Comparison of ENCODE assay signal across 17 cellular contexts in the genomic region with DNA sequence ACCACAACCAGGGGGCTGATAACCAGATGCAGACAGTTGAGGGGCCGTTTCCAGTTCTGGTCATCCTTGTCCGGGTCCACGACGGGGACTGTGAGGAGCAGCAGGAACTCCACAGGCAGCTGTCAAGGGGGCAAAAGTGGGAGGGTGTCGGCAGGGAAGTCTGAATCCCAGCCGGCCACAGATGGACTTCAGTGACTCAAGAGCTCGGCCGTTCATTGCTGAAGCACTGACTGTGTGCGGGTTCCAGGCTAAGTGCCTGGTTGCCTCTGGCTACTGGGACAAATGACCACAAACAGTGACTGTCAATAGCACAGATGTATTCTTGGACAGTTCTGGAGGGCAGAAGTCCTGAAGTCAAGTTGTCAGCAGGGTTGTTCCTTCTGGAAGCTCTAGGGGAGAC. TPM values are rescaled to one million over a fixed set of nuclear protein-coding genes. Genes with fewer than 3 reads are reported as not detected.
A peak's percentile ranks its signal among the peaks of the same experiment; 100 is the strongest.
DNase-seq lines count a peak whose midpoint lies in the region; ATAC-seq and TF ChIP-seq lines count a peak whose summit lies in the region.
"Had no signal": no experiment of that assay in that cellular context is flagged by ENCODE, and none has a peak within 500 bp of the region (broad histone marks: within the 10 kb centered on the region; RNA-seq: fewer than 3 reads in every experiment).

No MANE protein-coding gene starts in this region.

- H2BK12ac ChIP-seq in H9 (ENCODE audit: insufficient read length, low read depth, low read length) = no peak overlapping the region

- H3K27ac ChIP-seq in H9 (ENCODE audit: insufficient read length, low read depth, low read length) = no peak overlapping the region
- H3K27ac ChIP-seq: 22Rv1, A549, C4-2B had no signal

- no peak overlapping the region for H3K18ac ChIP-seq in H9 (ENCODE audit: insufficient read length, low read depth, low read length)

- no peak overlapping the region for H4K5ac ChIP-seq in H9 (ENCODE audit: insufficient read length, low read depth, low read length)

- H2BK20ac ChIP-seq in H9 (ENCODE audit: low read depth, low read length, poor library complexity, severe bottlenecking) = no peak overlapping the region

- H3K4me1 ChIP-seq in H9 (ENCODE audit: insufficient read depth, low read length) = no peaks in the 10 kb centered on the region
- H3K4me1 ChIP-seq: HAP-1 had no signal

- H2AK5ac ChIP-seq in H9 (ENCODE audit: insufficient read length, low read length) = no peak overlapping the region

- no peak overlapping the region for H4K91ac ChIP-seq in H9 (ENCODE audit: insufficient read length, low read depth, low read length)

- no peaks in the 10 kb centered on the region for H3K79me1 ChIP-seq in H9 (ENCODE audit: insufficient read depth, low read depth, low read length, poor library complexity, severe bottlenecking)

- no peaks in the 10 kb centered on the region for H4K20me1 ChIP-seq in H9 (ENCODE audit: control insufficient read depth, insufficient read depth, insufficient read length)

- no peaks in the 10 kb centered on the region for H3K79me2 ChIP-seq in H9 (ENCODE audit: insufficient read depth, low read length)

- no peak overlapping the region for H3K14ac ChIP-seq in H9 (ENCODE audit: insufficient read depth, low read length)

- no peaks in the 10 kb centered on the region for H3K9me3 ChIP-seq in H9 (ENCODE audit: control insufficient read depth, low read depth, low read length)
- H3K9me3 ChIP-seq: A549, HAP-1 had no signal

- H3K4me3 Mint-ChIP-seq in activated naive CD8-positive, alpha-beta T cell treated with anti-CD3 and anti-CD28 coated beads for 36 hours = no peak overlapping the region
- H3K4me3 Mint-ChIP-seq in activated naive CD8-positive, alpha-beta T cell treated with anti-CD3 and anti-CD28 coated beads, Interleukin-2, amount 50 U/mL, for 24 hours = no peak overlapping the region
- H3K4me3 Mint-ChIP-seq in H9 = no peak overlapping the region
- H3K4me3 Mint-ChIP-seq: CD8-positive, alpha-beta T cell had no signal

- no peak overlapping the region for H3K4me2 ChIP-seq in H9 (ENCODE audit: insufficient read depth, insufficient read length, low read length)
- H3K4me2 ChIP-seq: A549 had no signal

- H3K9ac ChIP-seq in H9 (ENCODE audit: extremely low read depth, insufficient read length, low read length) = no peak overlapping the region

- intact Hi-C loops in left ventricle myocardium superior (cut with micrococcal nuclease) = loop anchor here (10.0 kb wide), 1 partner anchor 109 kb away; a partner anchor contains a TSS

- no peak overlapping the region for H3K56ac ChIP-seq in H9 (ENCODE audit: insufficient read length, low read depth, low read length)

- no peak overlapping the region for H3K4ac ChIP-seq in H9 (ENCODE audit: low read depth, low read length)

- no peak overlapping the region for H3K23ac ChIP-seq in H9 (ENCODE audit: insufficient read length, low read depth, low read length)

- H3K9me3 Mint-ChIP-seq in activated naive CD8-positive, alpha-beta T cell treated with anti-CD3 and anti-CD28 coated beads for 36 hours = no peaks in the 10 kb centered on the region
- no peaks in the 10 kb centered on the region for H3K9me3 Mint-ChIP-seq in activated naive CD8-positive, alpha-beta T cell treated with anti-CD3 and anti-CD28 coated beads, Interleukin-2, amount 50 U/mL, for 24 hours
- H3K9me3 Mint-ChIP-seq in H9 = peaks cover 4 to 7% of the 10 kb centered on the region in 2 experiments; a peak in 3 of 5 replicates
- no peaks in the 10 kb centered on the region for H3K9me3 Mint-ChIP-seq in activated naive CD4-positive, alpha-beta T cell treated with anti-CD3 and anti-CD28 coated beads, Interleukin-2, amount 50 U/mL, for 72 hours
- H3K9me3 Mint-ChIP-seq: CD8-positive, alpha-beta T cell had no signal

- no CpG with 5 or more reads among the region's 9 CpGs for WGBS in H9 (ENCODE audit: extremely low coverage, insufficient read length, low lambda C conversion rate)

- no peak overlapping the region for H2AFZ ChIP-seq in H9 (ENCODE audit: low read length)

- H3K27ac Mint-ChIP-seq in activated naive CD8-positive, alpha-beta T cell treated with anti-CD3 and anti-CD28 coated beads for 36 hours = peak overlapping the region; percentile 51
- no peak overlapping the region for H3K27ac Mint-ChIP-seq in activated naive CD8-positive, alpha-beta T cell treated with anti-CD3 and anti-CD28 coated beads, Interleukin-2, amount 50 U/mL, for 24 hours
- H3K27ac Mint-ChIP-seq in H9 = peak overlapping the region in 1 of 3 experiments; percentile 82; a peak in 3 of 7 replicates
- H3K27ac Mint-ChIP-seq in activated naive CD4-positive, alpha-beta T cell treated with anti-CD3 and anti-CD28 coated beads, Interleukin-2, amount 50 U/mL, for 72 hours = peak overlapping the region in 1 of 2 donors; percentile 37
- H3K27ac Mint-ChIP-seq: CD8-positive, alpha-beta T cell had no signal

- no peaks in the 10 kb centered on the region for H3K27me3 Mint-ChIP-seq in activated naive CD8-positive, alpha-beta T cell treated with anti-CD3 and anti-CD28 coated beads for 36 hours
- no peaks in the 10 kb centered on the region for H3K27me3 Mint-ChIP-seq in activated naive CD8-positive, alpha-beta T cell treated with anti-CD3 and anti-CD28 coated beads, Interleukin-2, amount 50 U/mL, for 24 hours
- H3K27me3 Mint-ChIP-seq in H9 (ENCODE audit: low read depth) = no peaks in the 10 kb centered on the region

- H3K23me2 ChIP-seq in H9 (ENCODE audit: insufficient read length, low read depth, low read length, poor library complexity, severe bottlenecking) = no peaks in the 10 kb centered on the region

- no peaks in the 10 kb centered on the region for H3K27me3 ChIP-seq in H9 (ENCODE audit: insufficient read depth, low read length)

- H3K4me1 Mint-ChIP-seq in activated naive CD8-positive, alpha-beta T cell treated with anti-CD3 and anti-CD28 coated beads for 36 hours = no peaks in the 10 kb centered on the region
- H3K4me1 Mint-ChIP-seq in activated naive CD8-positive, alpha-beta T cell treated with anti-CD3 and anti-CD28 coated beads, Interleukin-2, amount 50 U/mL, for 24 hours = no peaks in the 10 kb centered on the region
- H3K4me1 Mint-ChIP-seq in H9 = peaks cover 3 to 5% of the 10 kb centered on the region in 2 experiments; a peak in 2 of 4 replicates

- no peak for TF ChIP-seq CTCF in H9 (conservative IDR thresholded peaks at IDR 0.05)

- no peak for DNase-seq in activated naive CD8-positive, alpha-beta T cell treated with anti-CD3 and anti-CD28 coated beads for 36 hours
- DNase-seq in activated naive CD8-positive, alpha-beta T cell treated with anti-CD3 and anti-CD28 coated beads, Interleukin-2, amount 50 U/mL, for 24 hours = no peak
- DNase-seq in H9 (peak; percentile 26), left ventricle myocardium superior (no peak), myocyte (ENCODE audit: low read depth) (peak; percentile 29), CD1c-positive myeloid dendritic cell (ENCODE audit: extremely low spot score) (no peak), NCI-H748 treated with DMSO at 0.1 percent for 48 hours (lab: John Stamatoyannopoulos, UW) (no peak)
- DNase-seq in activated naive CD4-positive, alpha-beta T cell treated with anti-CD3 and anti-CD28 coated beads, Interleukin-2, amount 50 U/mL, for 72 hours (ENCODE audit: low spot score in 2 of 2) = no peak
- DNase-seq: AML-193; Calu3; CD8-positive, alpha-beta T cell; DMS79 treated with DMSO at 0.1 percent for 48 hours; GF-D8 had no signal

- H3T11ph ChIP-seq in H9 (ENCODE audit: low read length) = no peak overlapping the region

- no peak overlapping the region for H2BK120ac ChIP-seq in H9 (ENCODE audit: low read depth, low read length, poor library complexity, severe bottlenecking)

- H2BK5ac ChIP-seq in H9 (ENCODE audit: insufficient read length, low read length) = no peak overlapping the region

- ATAC-seq in activated naive CD8-positive, alpha-beta T cell treated with anti-CD3 and anti-CD28 coated beads, Interleukin-2, amount 50 U/mL, for 24 hours = no peak
- ATAC-seq in left ventricle myocardium superior = peak; percentile 51
- no peak for ATAC-seq in activated naive CD4-positive, alpha-beta T cell treated with anti-CD3 and anti-CD28 coated beads, Interleukin-2, amount 50 U/mL, for 72 hours
- ATAC-seq: A549; CD8-positive, alpha-beta T cell had no signal

- H3K36me3 Mint-ChIP-seq in activated naive CD8-positive, alpha-beta T cell treated with anti-CD3 and anti-CD28 coated beads for 36 hours = peaks cover 32% of the 10 kb centered on the region
- H3K36me3 Mint-ChIP-seq in activated naive CD8-positive, alpha-beta T cell treated with anti-CD3 and anti-CD28 coated beads, Interleukin-2, amount 50 U/mL, for 24 hours (ENCODE audit: low read depth) = peaks cover 14% of the 10 kb centered on the region
- peaks cover 16 to 40% (median 24%) of the 10 kb centered on the region in 3 experiments for H3K36me3 Mint-ChIP-seq in H9 (ENCODE audit: insufficient read depth in 1 of 3, low read depth in 3 of 3)
- peaks cover 13 to 32% of the 10 kb centered on the region in 2 donors for H3K36me3 Mint-ChIP-seq in activated naive CD4-positive, alpha-beta T cell treated with anti-CD3 and anti-CD28 coated beads, Interleukin-2, amount 50 U/mL, for 72 hours

- no peak overlapping the region for H2BK15ac ChIP-seq in H9 (ENCODE audit: low read depth, low read length)

- no peak overlapping the region for H4K8ac ChIP-seq in H9 (replicated peaks; ENCODE audit: insufficient read length, low read depth, low read length)

RNA-seq across cellular contexts. Expression of a gene that starts 19.6 kb away (rescaled TPM):
- 10 to 100 TPM; 13.5 to 15.1 TPM for total RNA-seq in activated naive CD8-positive, alpha-beta T cell treated with anti-CD3 and anti-CD28 coated beads for 36 hours
- total RNA-seq in H9 (2021) (10.4 and 10.6 TPM in 2 replicates), left ventricle myocardium superior (11.5 TPM), myocyte (6.2 and 20.2 TPM in 2 replicates)
- 16.0 TPM for polyA plus RNA-seq in myocyte (2012)
- 10 to 100 TPM; 24.2 to 28.5 TPM for total RNA-seq in activated naive CD4-positive, alpha-beta T cell treated with anti-CD3 and anti-CD28 coated beads, Interleukin-2, amount 50 U/mL, for 72 hours

RNA-seq across cellular contexts. Expression of a gene that starts 43.0 kb away (rescaled TPM):
- total RNA-seq in activated naive CD8-positive, alpha-beta T cell treated with anti-CD3 and anti-CD28 coated beads for 36 hours = 10 to 100 TPM; 14.8 to 15.5 TPM
- total RNA-seq in H9 (2021) (31.4 and 35.6 TPM in 2 replicates), left ventricle myocardium superior (34.4 TPM), myocyte (25.9 and 30.8 TPM in 2 replicates)
- 67.9 TPM for polyA plus RNA-seq in myocyte (2012)
- 10 to 100 TPM; 14.7 to 14.9 TPM for total RNA-seq in activated naive CD4-positive, alpha-beta T cell treated with anti-CD3 and anti-CD28 coated beads, Interleukin-2, amount 50 U/mL, for 72 hours

Comparison
In these comparisons a context has a peak if more than half of its experiments do, and no peak if none do; other contexts are left out.
1. DNase-seq: peak in H9 (single experiment) and myocyte (single experiment); none in activated naive CD8-positive, alpha-beta T cell treated with anti-CD3 and anti-CD28 coated beads for 36 hours (single experiment), activated naive CD8-positive, alpha-beta T cell treated with anti-CD3 and anti-CD28 coated beads, Interleukin-2, amount 50 U/mL, for 24 hours (single experiment), left ventricle myocardium superior (single experiment), activated naive CD4-positive, alpha-beta T cell treated with anti-CD3 and anti-CD28 coated beads, Interleukin-2, amount 50 U/mL, for 72 hours (0 of 2), CD1c-positive myeloid dendritic cell (single experiment) and NCI-H748 treated with DMSO at 0.1 percent for 48 hours (single experiment).